In the genomic region with DNA sequence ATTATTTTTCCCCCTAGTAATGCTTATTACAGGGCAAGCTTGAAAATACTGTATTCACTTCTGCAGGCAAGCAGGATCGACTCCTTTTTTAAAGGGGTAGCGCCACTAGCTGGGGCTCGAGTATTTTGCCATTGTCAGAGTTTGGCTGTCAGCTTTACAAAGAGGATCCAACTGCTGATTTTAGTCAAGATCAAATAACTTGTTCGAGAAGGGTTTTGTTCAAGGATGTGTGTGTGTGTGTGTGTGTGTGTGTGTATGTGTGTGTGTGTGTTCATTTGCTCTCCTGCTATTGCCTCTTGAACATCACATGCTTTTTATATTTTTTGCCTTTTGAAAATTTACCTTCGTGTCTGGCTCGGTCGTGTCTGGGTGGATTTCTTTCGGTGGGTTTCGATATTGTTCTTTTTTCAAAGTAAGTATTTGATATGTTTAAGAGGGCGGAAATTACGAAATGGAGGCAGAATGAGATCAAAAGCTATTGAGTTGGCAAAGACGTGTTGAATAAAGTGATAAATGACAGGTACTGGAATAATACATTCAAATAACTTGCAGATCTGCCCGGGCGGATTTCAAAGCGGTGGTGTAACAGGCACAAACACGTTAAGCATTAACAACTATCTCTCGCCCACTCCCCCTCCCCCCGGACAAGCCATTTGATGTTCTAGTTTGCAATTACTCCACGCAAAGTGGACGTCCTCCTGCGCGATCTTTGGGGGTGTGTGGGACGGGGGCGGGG, we compare ENCODE assay signal across 7 cellular contexts. TPM values are rescaled to one million over a fixed set of nuclear protein-coding genes. Genes with fewer than 3 reads are reported as not detected.
A peak's percentile ranks its signal among the peaks of the same experiment; 100 is the strongest.
DNase-seq lines count a peak whose midpoint lies in the region; ATAC-seq, FAIRE-seq and TF ChIP-seq lines count a peak whose summit lies in the region.

No MANE protein-coding gene starts in this region.

- H3K27ac ChIP-seq in RWPE2 (ENCODE audit: poor library complexity, severe bottlenecking) (peak overlapping the region; percentile 96), osteoblast (ENCODE audit: low read depth, low read length) (peak overlapping the region; percentile 67)

- H3K4me3 ChIP-seq in RWPE2 (ENCODE audit: severe bottlenecking) (peak overlapping the region; percentile 81), osteoblast (ENCODE audit: insufficient read depth, low read length) (peak overlapping the region; percentile 79)

- DNase-seq in GM12892 (ENCODE audit: insufficient read length) (no peak), RWPE2 (ENCODE audit: low spot score) (peak; percentile 73), head of caudate nucleus (peak; percentile 19 to 87 (median 72)), osteoblast (ENCODE audit: insufficient read length, low spot score, missing footprints) (peak; percentile 61), ureter (ENCODE audit: low spot score) (peak; percentile 75)

- peaks cover 54% of the 10 kb centered on the region for H3K79me2 ChIP-seq in osteoblast (ENCODE audit: insufficient read depth, low read length)

- peak; percentile 53 for FAIRE-seq in GM12892 (lab: Jason Lieb, UNC)

- peaks cover 51% of the 10 kb centered on the region for H3K4me1 Mint-ChIP-seq in activated naive CD8-positive, alpha-beta T cell (ENCODE audit: low read depth)

- H3K36me3 ChIP-seq in RWPE2 (ENCODE audit: low read depth) = peaks cover 7% of the 10 kb centered on the region
- peaks cover 7% of the 10 kb centered on the region for H3K36me3 ChIP-seq in osteoblast (ENCODE audit: insufficient read depth, low read length)

- H3K27me3 Mint-ChIP-seq in activated naive CD8-positive, alpha-beta T cell = no peaks in the 10 kb centered on the region

- peak overlapping the region; percentile 93 for H3K4me3 Mint-ChIP-seq in activated naive CD8-positive, alpha-beta T cell

- H3K9me3 ChIP-seq in RWPE2 (ENCODE audit: severe bottlenecking) (no peaks in the 10 kb centered on the region), osteoblast (ENCODE audit: low read depth, low read length) (no peaks in the 10 kb centered on the region)

- ATAC-seq in HG03457 (IDR thresholded peaks at IDR 0.05; ENCODE audit: unreplicated experiment) (peak; percentile 2), RWPE2 (ENCODE audit: low read depth) (peak; percentile 11; the same call in 2 of the 3 replicates)

- H3K27ac Mint-ChIP-seq in activated naive CD8-positive, alpha-beta T cell = peak overlapping the region; percentile 96

- H3K27me3 ChIP-seq in RWPE2 (ENCODE audit: insufficient read depth, poor library complexity, severe bottlenecking) (no peaks in the 10 kb centered on the region), osteoblast (ENCODE audit: insufficient read depth, low read length) (no peaks in the 10 kb centered on the region)

- TF ChIP-seq POLR2A in GM12892 (IDR thresholded peaks at IDR 0.05; ENCODE audit: low read depth, low read length) = no peak

- H3K4me1 ChIP-seq in RWPE2 (ENCODE audit: insufficient read depth, poor library complexity, severe bottlenecking) (peaks cover 33% of the 10 kb centered on the region), osteoblast (ENCODE audit: insufficient read depth, low read length) (peaks cover 41% of the 10 kb centered on the region)

- peak overlapping the region; percentile 99 for H3K4me2 ChIP-seq in osteoblast (ENCODE audit: insufficient read depth, low read length)

- H4K20me1 ChIP-seq in osteoblast (ENCODE audit: insufficient read depth, low read length) = peaks cover 8% of the 10 kb centered on the region

- TF ChIP-seq CTCF in RWPE2 (IDR thresholded peaks at IDR 0.05; ENCODE audit: poor library complexity, severe bottlenecking) (no peak), osteoblast (IDR thresholded peaks at IDR 0.05; ENCODE audit: extremely low read depth, low read depth, low read length) (peak; percentile 15)

- H2AFZ ChIP-seq in osteoblast (ENCODE audit: low read length) = peak overlapping the region; percentile 86

- H3K36me3 Mint-ChIP-seq in activated naive CD8-positive, alpha-beta T cell = no peaks in the 10 kb centered on the region

- no peaks in the 10 kb centered on the region for H3K9me3 Mint-ChIP-seq in activated naive CD8-positive, alpha-beta T cell (ENCODE audit: low read depth)

- intact Hi-C loops in head of caudate nucleus (cut with DNase I) = loop anchor here (5.0 kb wide), 1 partner anchor 145 kb away; no protein-coding TSS in a partner anchor

RNA-seq across cellular contexts. Expression of gene ARID5B, which starts 1.1 kb away (rescaled TPM):
- polyA plus RNA-seq in GM12892 (2012; ENCODE audit: missing spikeins) = 15.3 TPM
- total RNA-seq in osteoblast (88.4 and 94.1 TPM in 2 replicates), ureter (63.7 TPM)
